Comparison of ENCODE assay signal across 1 cellular context in the genomic region with DNA sequence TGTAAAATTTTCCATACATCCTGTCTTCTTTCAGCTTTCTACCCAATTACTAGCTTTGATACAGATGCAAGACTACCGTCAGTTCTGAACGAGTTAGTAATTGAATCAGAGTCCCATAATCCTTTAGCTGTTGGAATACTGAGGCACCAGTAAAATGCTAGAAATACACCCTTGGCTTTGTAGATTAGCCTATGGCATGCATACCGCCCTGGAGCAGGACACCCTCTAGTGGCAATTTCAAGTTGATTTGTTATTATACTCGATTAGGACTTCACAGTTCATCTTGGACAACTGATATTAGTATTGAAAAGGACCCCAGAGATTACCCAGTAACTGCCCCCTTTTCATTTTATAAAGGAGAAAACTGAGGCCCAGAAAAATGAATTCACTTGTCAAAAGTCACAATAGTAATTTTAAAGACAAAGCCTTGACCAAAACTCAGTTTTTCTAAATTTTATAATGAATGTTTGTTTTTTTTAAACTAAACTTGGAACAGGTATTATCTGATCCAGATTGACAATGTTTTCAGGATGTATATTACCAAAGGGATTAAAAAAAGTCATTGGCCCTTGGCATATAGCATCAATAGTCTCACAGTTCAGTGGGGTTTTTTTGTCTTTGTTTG.
TF ChIP-seq lines count a peak whose summit lies in the region.

No MANE protein-coding gene starts in this region.

TF ChIP-seq in SK-N-SH treated with all-trans-retinoic acid at 6 μM for 48 hours, 23 proteins besides CTCF, POLR2A, EP300 and RAD21 (continued from another document):
- TF ChIP-seq, protein P1, sequence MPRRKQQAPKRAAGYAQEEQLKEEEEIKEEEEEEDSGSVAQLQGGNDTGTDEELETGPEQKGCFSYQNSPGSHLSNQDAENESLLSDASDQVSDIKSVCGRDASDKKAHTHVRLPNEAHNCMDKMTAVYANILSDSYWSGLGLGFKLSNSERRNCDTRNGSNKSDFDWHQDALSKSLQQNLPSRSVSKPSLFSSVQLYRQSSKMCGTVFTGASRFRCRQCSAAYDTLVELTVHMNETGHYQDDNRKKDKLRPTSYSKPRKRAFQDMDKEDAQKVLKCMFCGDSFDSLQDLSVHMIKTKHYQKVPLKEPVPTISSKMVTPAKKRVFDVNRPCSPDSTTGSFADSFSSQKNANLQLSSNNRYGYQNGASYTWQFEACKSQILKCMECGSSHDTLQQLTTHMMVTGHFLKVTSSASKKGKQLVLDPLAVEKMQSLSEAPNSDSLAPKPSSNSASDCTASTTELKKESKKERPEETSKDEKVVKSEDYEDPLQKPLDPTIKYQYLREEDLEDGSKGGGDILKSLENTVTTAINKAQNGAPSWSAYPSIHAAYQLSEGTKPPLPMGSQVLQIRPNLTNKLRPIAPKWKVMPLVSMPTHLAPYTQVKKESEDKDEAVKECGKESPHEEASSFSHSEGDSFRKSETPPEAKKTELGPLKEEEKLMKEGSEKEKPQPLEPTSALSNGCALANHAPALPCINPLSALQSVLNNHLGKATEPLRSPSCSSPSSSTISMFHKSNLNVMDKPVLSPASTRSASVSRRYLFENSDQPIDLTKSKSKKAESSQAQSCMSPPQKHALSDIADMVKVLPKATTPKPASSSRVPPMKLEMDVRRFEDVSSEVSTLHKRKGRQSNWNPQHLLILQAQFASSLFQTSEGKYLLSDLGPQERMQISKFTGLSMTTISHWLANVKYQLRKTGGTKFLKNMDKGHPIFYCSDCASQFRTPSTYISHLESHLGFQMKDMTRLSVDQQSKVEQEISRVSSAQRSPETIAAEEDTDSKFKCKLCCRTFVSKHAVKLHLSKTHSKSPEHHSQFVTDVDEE (CRISPR knock-in tag; IDR thresholded peaks at IDR 0.05): no peak
- TF ChIP-seq, protein P2, sequence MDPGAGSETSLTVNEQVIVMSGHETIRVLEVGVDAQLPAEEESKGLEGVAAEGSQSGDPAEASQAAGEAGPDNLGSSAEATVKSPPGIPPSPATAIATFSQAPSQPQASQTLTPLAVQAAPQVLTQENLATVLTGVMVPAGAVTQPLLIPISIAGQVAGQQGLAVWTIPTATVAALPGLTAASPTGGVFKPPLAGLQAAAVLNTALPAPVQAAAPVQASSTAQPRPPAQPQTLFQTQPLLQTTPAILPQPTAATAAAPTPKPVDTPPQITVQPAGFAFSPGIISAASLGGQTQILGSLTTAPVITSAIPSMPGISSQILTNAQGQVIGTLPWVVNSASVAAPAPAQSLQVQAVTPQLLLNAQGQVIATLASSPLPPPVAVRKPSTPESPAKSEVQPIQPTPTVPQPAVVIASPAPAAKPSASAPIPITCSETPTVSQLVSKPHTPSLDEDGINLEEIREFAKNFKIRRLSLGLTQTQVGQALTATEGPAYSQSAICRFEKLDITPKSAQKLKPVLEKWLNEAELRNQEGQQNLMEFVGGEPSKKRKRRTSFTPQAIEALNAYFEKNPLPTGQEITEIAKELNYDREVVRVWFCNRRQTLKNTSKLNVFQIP (CRISPR knock-in tag; IDR thresholded peaks at IDR 0.05; ENCODE audit: borderline replicate concordance, low read depth): no peak
TF ChIP-seq in SK-N-SH treated with all-trans-retinoic acid at 6 μM for 48 hours: peak in this region for 0.
